ENCODE assay signal across 6 cellular contexts in genomic region chr14:103109789-103110415, GRCh38. TPM values are rescaled to one million over a fixed set of nuclear protein-coding genes. Genes with fewer than 3 reads are reported as not detected.
DNase-seq lines count a peak whose midpoint lies in the region.

No MANE protein-coding gene starts in this region.

- H3K9me3 ChIP-seq in skeletal muscle satellite cell (replicated peaks; ENCODE audit: low read length) = no peaks in the 10 kb centered on the region

- peak overlapping the region; percentile 85 for H3K4me2 ChIP-seq in skeletal muscle satellite cell (ENCODE audit: low read length)

- H3K4me3 ChIP-seq in skeletal muscle satellite cell (ENCODE audit: low read length) = peak overlapping the region; percentile 63

- peak; percentile 90 for DNase-seq in M059J (ENCODE audit: low read depth)
- DNase-seq in fibroblast of peridontal ligament (ENCODE audit: extremely low read depth) = peak; percentile 12
- DNase-seq in activated gamma-delta T cell (lab: John Stamatoyannopoulos, UW) = no peak
- DNase-seq in T-helper 2 cell = no peak
- DNase-seq in NCI-H146 (lab: John Stamatoyannopoulos, UW) = no peak

- H3K27me3 ChIP-seq in skeletal muscle satellite cell (ENCODE audit: control insufficient read depth, insufficient read depth, low read length) = peaks cover 7% of the 10 kb centered on the region

- H3K9ac ChIP-seq in skeletal muscle satellite cell (ENCODE audit: low read depth, low read length) = peak overlapping the region; percentile 70

- no peaks in the 10 kb centered on the region for H3K36me3 ChIP-seq in skeletal muscle satellite cell (ENCODE audit: insufficient read depth, low read length)

- peaks cover 32% of the 10 kb centered on the region for H3K4me1 ChIP-seq in skeletal muscle satellite cell (ENCODE audit: control insufficient read depth, insufficient read depth, low read length)

RNA-seq across cellular contexts. Expression of gene TNFAIP2, which starts 13.4 kb away (rescaled TPM):
- total RNA-seq in M059J (2014; rRNA removed; shearing (Covaris generic)) = 89.3 and 135 TPM in 2 replicates
- total RNA-seq in skeletal muscle satellite cell (2012; rRNA removed) = 104 and 119 TPM in 2 replicates

RNA-seq across cellular contexts. Expression of gene EXOC3L4, which starts 15.4 kb away (rescaled TPM):
- total RNA-seq in M059J (2014; rRNA removed; shearing (Covaris generic)) = not detected in 2 replicates
- total RNA-seq in skeletal muscle satellite cell (2012; rRNA removed) = not detected in 2 replicates

RNA-seq across cellular contexts. Expression of gene LBHD2, which starts 25.9 kb away (rescaled TPM):
- not detected in 2 replicates for total RNA-seq in M059J (2014; rRNA removed; shearing (Covaris generic))
- not detected in 2 replicates for total RNA-seq in skeletal muscle satellite cell (2012; rRNA removed)

RNA-seq across cellular contexts. Expression of gene CDC42BPB, which starts 52.6 kb away (rescaled TPM):
- 20.1 and 26.9 TPM in 2 replicates for total RNA-seq in M059J (2014; rRNA removed; shearing (Covaris generic))
- total RNA-seq in skeletal muscle satellite cell (2012; rRNA removed) = 76.8 and 85.8 TPM in 2 replicates

Comparison
In these comparisons a context has a peak if more than half of its experiments do, and no peak if none do; other contexts are left out.
1. DNase-seq: peak in M059J (single experiment) and fibroblast of peridontal ligament (single experiment); none in activated gamma-delta T cell (single experiment), T-helper 2 cell (0 of 5) and NCI-H146 (single experiment).